Comparison of ENCODE assay signal across 8 cellular contexts in the genomic region with DNA sequence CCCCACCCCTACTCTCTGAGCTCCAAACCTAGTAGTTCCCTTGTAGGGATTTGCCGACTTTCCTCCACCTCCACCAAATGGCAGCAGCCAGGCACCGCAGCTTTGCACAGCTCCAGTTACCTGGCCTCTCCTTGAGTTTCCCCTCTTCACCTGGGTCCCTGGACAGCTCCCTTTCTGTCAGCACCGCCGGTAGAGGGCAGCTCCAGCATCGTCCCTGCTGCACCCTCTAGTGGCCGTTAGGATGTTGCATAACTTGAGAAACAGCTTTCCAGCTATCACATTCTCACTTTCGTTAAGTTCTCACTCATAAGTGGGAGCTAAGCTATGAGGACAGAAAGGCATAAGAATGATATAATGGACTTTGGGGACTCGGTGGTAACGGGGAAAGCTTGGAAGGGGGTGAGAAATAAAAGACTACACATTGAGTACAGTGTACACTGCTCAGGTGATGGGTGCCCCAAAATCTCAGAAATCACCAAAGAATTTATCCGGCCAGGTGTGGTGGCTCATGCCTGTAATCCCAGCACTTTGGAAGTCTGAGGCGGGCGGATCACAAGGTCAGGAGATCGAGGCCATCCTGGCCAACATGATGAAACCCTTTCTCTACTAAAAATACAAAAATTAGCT.
A peak's percentile ranks its signal among the peaks of the same experiment; 100 is the strongest.
DNase-seq lines count a peak whose midpoint lies in the region; ATAC-seq, FAIRE-seq and TF ChIP-seq lines count a peak whose summit lies in the region.

No MANE protein-coding gene starts in this region.

- H2AFZ ChIP-seq in HepG2 (ENCODE audit: low read length), result no peak overlapping the region

- peak overlapping the region in 1 of 11 experiments; percentile 15; a peak in 1 of 22 replicates for H3K27ac ChIP-seq in BLaER1 treated with 17β-estradiol and CSF1 and Interleukin-3, amounts not matched to agents 10 nM and 100 nM
- no peak overlapping the region for H3K27ac ChIP-seq in HepG2 (ENCODE audit: extremely low read length, insufficient read depth, low read length)

- peak overlapping the region in 8 of 11 experiments; percentile 23 to 77 (median 58); a peak in 14 of 22 replicates for H3K4me2 ChIP-seq in BLaER1 treated with 17β-estradiol and CSF1 and Interleukin-3, amounts not matched to agents 10 nM and 100 nM
- no peak overlapping the region for H3K4me2 ChIP-seq in HepG2 (ENCODE audit: low read depth, low read length)

- no peaks in the 10 kb centered on the region for H3K36me3 ChIP-seq in BLaER1 treated with 17β-estradiol and CSF1 and Interleukin-3, amounts not matched to agents 10 nM and 100 nM
- H3K36me3 ChIP-seq in HepG2 (replicated peaks in 1 of 2; ENCODE audit: control insufficient read depth in 1 of 2, insufficient read depth in 2 of 2, low read length in 2 of 2), result no peaks in the 10 kb centered on the region

- intact Hi-C loops in HepG2 (cut with micrococcal nuclease; ENCODE audit: unreplicated experiment), result loop anchor here (1.0 kb wide), 2 partner anchors 106 to 359 kb away; no protein-coding TSS in a partner anchor

- FAIRE-seq in HepG2 (lab: Jason Lieb, UNC), result peak; percentile 71

- H4K20me1 ChIP-seq in BLaER1 treated with 17β-estradiol and CSF1 and Interleukin-3, amounts not matched to agents 10 nM and 100 nM, result no peaks in the 10 kb centered on the region
- H4K20me1 ChIP-seq in HepG2 (ENCODE audit: insufficient read depth, low read length), result no peaks in the 10 kb centered on the region

- H3K9me3 ChIP-seq in BLaER1 treated with 17β-estradiol and CSF1 and Interleukin-3, amounts not matched to agents 10 nM and 100 nM (replicated peaks in 1 of 11), result no peaks in the 10 kb centered on the region
- H3K9me3 ChIP-seq in HepG2 (ENCODE audit: low read length), result no peaks in the 10 kb centered on the region

- in situ Hi-C loops in HepG2 (cut with HindIII; ENCODE audit: extremely low pct_ligation_motif_present, low pct_unique_long_range_greater_than_20kb), result loop anchor here (10.0 kb wide), 1 partner anchor 373 kb away; no protein-coding TSS in a partner anchor

- no peaks in the 10 kb centered on the region for H3K27me3 ChIP-seq in BLaER1 treated with 17β-estradiol and CSF1 and Interleukin-3, amounts not matched to agents 10 nM and 100 nM
- no peaks in the 10 kb centered on the region; a peak in 1 of 5 replicates for H3K27me3 ChIP-seq in HepG2 (ENCODE audit: control insufficient read depth in 1 of 2, insufficient read depth in 2 of 2, low read length in 2 of 2)

- no peak overlapping the region for H3K4me3 ChIP-seq in BLaER1 treated with 17β-estradiol and CSF1 and Interleukin-3, amounts not matched to agents 10 nM and 100 nM
- H3K4me3 ChIP-seq in HepG2 (replicated peaks in 1 of 3; ENCODE audit: insufficient read depth in 1 of 3, low read depth in 2 of 3, low read length in 3 of 3), result no peak overlapping the region

- CTCF ChIA-PET in HepG2 (lab: Yijun Ruan, JAX; ENCODE audit: low intra/inter-chr PET ratio, low total read pairs), result interaction anchor here (1.0 to 1.9 kb wide), 3 partner anchors 106 to 359 kb away, joined by 4 to 14 read pairs (median 6); no protein-coding TSS in a partner anchor

- TF ChIP-seq CTCF in HepG2 (CRISPR knock-in tag; IDR thresholded peaks at IDR 0.05), result peak; percentile 93

- no peak for TF ChIP-seq EP300 in HepG2 (IDR thresholded peaks at IDR 0.05; ENCODE audit: low read depth in 2 of 2, low read length in 2 of 2)
- no peak for TF ChIP-seq EP300 in HepG2 (CRISPR knock-in tag; IDR thresholded peaks at IDR 0.05; ENCODE audit: borderline replicate concordance)

- H3K9ac ChIP-seq in BLaER1 treated with 17β-estradiol and CSF1 and Interleukin-3, amounts not matched to agents 10 nM and 100 nM, result no peak overlapping the region
- H3K9ac ChIP-seq in HepG2 (ENCODE audit: insufficient read depth, low read depth, low read length), result no peak overlapping the region

- peak; percentile 65 for TF ChIP-seq RAD21 in HepG2 (CRISPR knock-in tag; IDR thresholded peaks at IDR 0.05)

- POLR2A ChIA-PET in HepG2 (lab: Yijun Ruan, JAX), result interaction anchor here (0.6 to 0.7 kb wide), 3 partner anchors 315 to 359 kb away, joined by 3 read pairs; a partner anchor contains a TSS

- no TSS peak for BruUV-seq in HepG2 (replicated peaks; lab: Mats Ljungman, UMichigan)

- peaks cover 6 to 27% (median 18%) of the 10 kb centered on the region in 10 experiments; a peak in 17 of 20 replicates for H3K4me1 ChIP-seq in BLaER1 treated with 17β-estradiol and CSF1 and Interleukin-3, amounts not matched to agents 10 nM and 100 nM
- no peaks in the 10 kb centered on the region for H3K4me1 ChIP-seq in HepG2 (ENCODE audit: insufficient read depth, low read length)

- peak; percentile 58 for DNase-seq in GM19238 (ENCODE audit: insufficient read length, low spot score)
- peak; percentile 50 for DNase-seq in NCI-H2227 treated with DMSO at 0.1 percent for 48 hours (lab: John Stamatoyannopoulos, UW)
- DNase-seq in activated CD4-positive, CD25-positive, alpha-beta regulatory T cell treated with anti-CD3 and anti-CD28 coated beads, Interleukin-2, amount 50 U/mL, for 16 hours (ENCODE audit: low read depth, low spot score), result peak; percentile 18
- DNase-seq in cerebellum (ENCODE audit: low spot score), result peak; percentile 39
- peak; percentile 60 for DNase-seq in HepG2 (ENCODE audit: low spot score)
- DNase-seq in stimulated activated CD4-positive, alpha-beta T cell treated with anti-CD3 and anti-CD28 coated beads, TNF-alpha, amount 100 ng/mL, for 4 hours (ENCODE audit: low read depth in 3 of 3), result peak; percentile 2 to 30 (median 24)

- TF ChIP-seq POLR2A in HepG2 (IDR thresholded peaks at IDR 0.05; ENCODE audit: insufficient read depth in 1 of 2, low read depth in 2 of 2, low read length in 2 of 2), result no peak

- H3K79me2 ChIP-seq in HepG2 (ENCODE audit: insufficient read depth, low read length), result no peaks in the 10 kb centered on the region

- peak; percentile 98 for ATAC-seq in HG03280 (IDR thresholded peaks at IDR 0.05; ENCODE audit: unreplicated experiment)
- ATAC-seq in HepG2, result peak; percentile 100

- 10% methylated on average over 12 of the region's 13 CpGs for WGBS in HepG2 (ENCODE audit: low lambda C conversion rate)

TF ChIP-seq in HepG2, 621 proteins besides CTCF, POLR2A, EP300 and RAD21 (continues in another document):
- TF ChIP-seq THAP11 (CRISPR knock-in tag; IDR thresholded peaks at IDR 0.05), result 0 out of 2 replicates have a peak, but pooled peaks have one; percentile 24
- TF ChIP-seq, protein P1, sequence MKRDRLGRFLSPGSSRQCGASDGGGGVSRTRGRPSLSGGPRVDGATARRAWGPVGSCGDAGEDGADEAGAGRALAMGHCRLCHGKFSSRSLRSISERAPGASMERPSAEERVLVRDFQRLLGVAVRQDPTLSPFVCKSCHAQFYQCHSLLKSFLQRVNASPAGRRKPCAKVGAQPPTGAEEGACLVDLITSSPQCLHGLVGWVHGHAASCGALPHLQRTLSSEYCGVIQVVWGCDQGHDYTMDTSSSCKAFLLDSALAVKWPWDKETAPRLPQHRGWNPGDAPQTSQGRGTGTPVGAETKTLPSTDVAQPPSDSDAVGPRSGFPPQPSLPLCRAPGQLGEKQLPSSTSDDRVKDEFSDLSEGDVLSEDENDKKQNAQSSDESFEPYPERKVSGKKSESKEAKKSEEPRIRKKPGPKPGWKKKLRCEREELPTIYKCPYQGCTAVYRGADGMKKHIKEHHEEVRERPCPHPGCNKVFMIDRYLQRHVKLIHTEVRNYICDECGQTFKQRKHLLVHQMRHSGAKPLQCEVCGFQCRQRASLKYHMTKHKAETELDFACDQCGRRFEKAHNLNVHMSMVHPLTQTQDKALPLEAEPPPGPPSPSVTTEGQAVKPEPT (CRISPR knock-in tag; IDR thresholded peaks at IDR 0.05; ENCODE audit: low read depth), result no peak
- no peak for TF ChIP-seq TCF7 (IDR thresholded peaks at IDR 0.05; ENCODE audit: low read depth)
- TF ChIP-seq ZNF780A (CRISPR knock-in tag; IDR thresholded peaks at IDR 0.05), result no peak
- no peak for TF ChIP-seq DMAP1 (CRISPR knock-in tag; IDR thresholded peaks at IDR 0.05)
- no peak for TF ChIP-seq ZNF547 (CRISPR knock-in tag; IDR thresholded peaks at IDR 0.05)
- TF ChIP-seq PHF20 (CRISPR knock-in tag; IDR thresholded peaks at IDR 0.05), result no peak
- TF ChIP-seq ZNF335 (CRISPR knock-in tag; IDR thresholded peaks at IDR 0.05), result no peak
- TF ChIP-seq ZNF790 (CRISPR knock-in tag; IDR thresholded peaks at IDR 0.05; ENCODE audit: borderline replicate concordance), result no peak; the same call in 1 of the 2 replicates
- TF ChIP-seq, protein P2, sequence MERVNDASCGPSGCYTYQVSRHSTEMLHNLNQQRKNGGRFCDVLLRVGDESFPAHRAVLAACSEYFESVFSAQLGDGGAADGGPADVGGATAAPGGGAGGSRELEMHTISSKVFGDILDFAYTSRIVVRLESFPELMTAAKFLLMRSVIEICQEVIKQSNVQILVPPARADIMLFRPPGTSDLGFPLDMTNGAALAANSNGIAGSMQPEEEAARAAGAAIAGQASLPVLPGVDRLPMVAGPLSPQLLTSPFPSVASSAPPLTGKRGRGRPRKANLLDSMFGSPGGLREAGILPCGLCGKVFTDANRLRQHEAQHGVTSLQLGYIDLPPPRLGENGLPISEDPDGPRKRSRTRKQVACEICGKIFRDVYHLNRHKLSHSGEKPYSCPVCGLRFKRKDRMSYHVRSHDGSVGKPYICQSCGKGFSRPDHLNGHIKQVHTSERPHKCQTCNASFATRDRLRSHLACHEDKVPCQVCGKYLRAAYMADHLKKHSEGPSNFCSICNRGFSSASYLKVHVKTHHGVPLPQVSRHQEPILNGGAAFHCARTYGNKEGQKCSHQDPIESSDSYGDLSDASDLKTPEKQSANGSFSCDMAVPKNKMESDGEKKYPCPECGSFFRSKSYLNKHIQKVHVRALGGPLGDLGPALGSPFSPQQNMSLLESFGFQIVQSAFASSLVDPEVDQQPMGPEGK (CRISPR knock-in tag; IDR thresholded peaks at IDR 0.05), result 0 out of 2 replicates have a peak, but pooled peaks have one; percentile 12
- TF ChIP-seq, protein P3, sequence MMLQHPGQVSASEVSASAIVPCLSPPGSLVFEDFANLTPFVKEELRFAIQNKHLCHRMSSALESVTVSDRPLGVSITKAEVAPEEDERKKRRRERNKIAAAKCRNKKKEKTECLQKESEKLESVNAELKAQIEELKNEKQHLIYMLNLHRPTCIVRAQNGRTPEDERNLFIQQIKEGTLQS (CRISPR knock-in tag; IDR thresholded peaks at IDR 0.05), result 0 out of 2 replicates have a peak, but pooled peaks have one; percentile 27
- no peak for TF ChIP-seq NFYC (CRISPR knock-in tag; IDR thresholded peaks at IDR 0.05)
- TF ChIP-seq PCBP1 (IDR thresholded peaks at IDR 0.05; ENCODE audit: borderline replicate concordance, low read depth, low read length), result no peak
- TF ChIP-seq GZF1 (CRISPR knock-in tag; IDR thresholded peaks at IDR 0.05), result no peak
- no peak for TF ChIP-seq ZNF17 (CRISPR knock-in tag; IDR thresholded peaks at IDR 0.05)
- TF ChIP-seq NFE2L2 (IDR thresholded peaks at IDR 0.05; ENCODE audit: low read length), result no peak
- peak; percentile 63; the same call in 1 of the 2 replicates for TF ChIP-seq ZZZ3 (CRISPR knock-in tag; IDR thresholded peaks at IDR 0.05; ENCODE audit: borderline replicate concordance)
- no peak for TF ChIP-seq KDM5A (IDR thresholded peaks at IDR 0.05; ENCODE audit: borderline replicate concordance, low read length)
- no peak for TF ChIP-seq SP5 (CRISPR knock-in tag; IDR thresholded peaks at IDR 0.05; ENCODE audit: borderline replicate concordance, low read depth)
